Comparison of ENCODE assay signal across 1 cellular context in genomic region chr22:46140989-46141928, GRCh38.
TF ChIP-seq lines count a peak whose summit lies in the region.

No MANE protein-coding gene starts in this region.

TF ChIP-seq in HepG2, 621 proteins besides CTCF, POLR2A, EP300 and RAD21:
- TF ChIP-seq GRHL1 (CRISPR knock-in tag; conservative IDR thresholded peaks at IDR 0.05) (no peak), ZNF276 (CRISPR knock-in tag; IDR thresholded peaks at IDR 0.05; ENCODE audit: low read depth) (no peak), ZNF407 (CRISPR knock-in tag; IDR thresholded peaks at IDR 0.05; ENCODE audit: not compliant biosample characterization) (no peak), ZBTB3 (CRISPR knock-in tag; IDR thresholded peaks at IDR 0.05; ENCODE audit: borderline replicate concordance, low read depth) (no peak), FOXO4 (CRISPR knock-in tag; conservative IDR thresholded peaks at IDR 0.05) (0 out of 2 replicates have a peak, but pooled peaks have one; percentile 31), ZNF580 (CRISPR knock-in tag; IDR thresholded peaks at IDR 0.05; ENCODE audit: borderline replicate concordance, low read depth) (no peak), ZNF784 (CRISPR knock-in tag; IDR thresholded peaks at IDR 0.05; ENCODE audit: borderline replicate concordance) (no peak), ZBTB33 (CRISPR knock-in tag; IDR thresholded peaks at IDR 0.05) (peak; percentile 45; the same call in 1 of the 2 replicates), PHF20 (CRISPR knock-in tag; IDR thresholded peaks at IDR 0.05) (no peak), RARA (CRISPR knock-in tag; IDR thresholded peaks at IDR 0.05) (no peak), GATAD2A (CRISPR knock-in tag; IDR thresholded peaks at IDR 0.05) (no peak), ARNT (IDR thresholded peaks at IDR 0.05) (no peak), KAT7 (CRISPR knock-in tag; IDR thresholded peaks at IDR 0.05; ENCODE audit: borderline replicate concordance) (no peak), SPEN (CRISPR knock-in tag; IDR thresholded peaks at IDR 0.05; ENCODE audit: low read depth) (no peak), RNF219 (CRISPR knock-in tag; IDR thresholded peaks at IDR 0.05) (no peak)
TF ChIP-seq in HepG2: peak in this region for 2.
